Comparison of ENCODE assay signal across 8 cellular contexts in genomic region chr2:177393824-177394614, GRCh38. TPM values are rescaled to one million over a fixed set of nuclear protein-coding genes. Genes with fewer than 3 reads are reported as not detected.
DNase-seq lines count a peak whose midpoint lies in the region; ATAC-seq and TF ChIP-seq lines count a peak whose summit lies in the region.

No MANE protein-coding gene starts in this region.

- H3K4me3 ChIP-seq in cardiac muscle cell (peak overlapping the region; percentile 85), adipocyte (ENCODE audit: low read length) (peak overlapping the region; percentile 91), right lobe of liver (peak overlapping the region; percentile 77 to 92 (median 89))

- H3K36me3 Mint-ChIP-seq in type B pancreatic cell = peaks cover 13% of the 10 kb centered on the region

- no peaks in the 10 kb centered on the region for H3K9me3 Mint-ChIP-seq in type B pancreatic cell

- DNase-seq in cardiac muscle cell (ENCODE audit: low read depth in 1 of 2, low spot score in 1 of 2) (no peak), Right ventricle myocardium inferior (ENCODE audit: missing footprints) (no peak), adipocyte (ENCODE audit: low read depth) (no peak), right lobe of liver (no peak), type B pancreatic cell (ENCODE audit: extremely low spot score, unreplicated experiment) (no peak), MV-4-11 (lab: John Stamatoyannopoulos, UW) (no peak), NCI-H2171 treated with DMSO at 0.1 percent for 48 hours (lab: John Stamatoyannopoulos, UW) (no peak)

- H3K36me3 ChIP-seq in cardiac muscle cell (no peaks in the 10 kb centered on the region), adipocyte (ENCODE audit: control insufficient read depth, insufficient read depth, low read length, severe bottlenecking) (no peaks in the 10 kb centered on the region), right lobe of liver (no peaks in the 10 kb centered on the region)

- H3K27me3 ChIP-seq in cardiac muscle cell = no peaks in the 10 kb centered on the region
- no peaks in the 10 kb centered on the region for H3K27me3 ChIP-seq in adipocyte (replicated peaks; ENCODE audit: control insufficient read depth, insufficient read depth, low read length)
- no peaks in the 10 kb centered on the region for H3K27me3 ChIP-seq in right lobe of liver

- intact Hi-C loops in Right ventricle myocardium inferior (cut with DNase I) = loop anchor here (10.0 kb wide), 1 partner anchor 129 kb away; the partner anchor contains the start of gene NFE2L2
- intact Hi-C loops in right lobe of liver (cut with DNase I) = no loop called here

- ATAC-seq in Right ventricle myocardium inferior (no peak), right lobe of liver (peak; percentile 27 to 45 (median 35)), GM21786 (IDR thresholded peaks at IDR 0.05; ENCODE audit: unreplicated experiment) (no peak)

- H3K27me3 Mint-ChIP-seq in type B pancreatic cell = no peaks in the 10 kb centered on the region

- peak overlapping the region; percentile 90 for H3K9ac ChIP-seq in adipocyte (ENCODE audit: low read length)

- TF ChIP-seq CTCF in cardiac muscle cell (IDR thresholded peaks at IDR 0.05; ENCODE audit: low read depth, low read length) = no peak
- TF ChIP-seq CTCF in right lobe of liver (IDR thresholded peaks at IDR 0.05) = no peak
- no peak for TF ChIP-seq CTCF in type B pancreatic cell (conservative IDR thresholded peaks at IDR 0.05)

- H3K4me1 Mint-ChIP-seq in type B pancreatic cell (ENCODE audit: unreplicated experiment) = peaks cover 49% of the 10 kb centered on the region

- no peak overlapping the region for H3K27ac Mint-ChIP-seq in type B pancreatic cell

- 17% methylated on average over 8 of the region's 8 CpGs for WGBS in right lobe of liver (ENCODE audit: insufficient coverage, low coverage, low lambda C conversion rate, missing lambda C conversion rate)

- peak overlapping the region; percentile 93 for H3K4me3 Mint-ChIP-seq in type B pancreatic cell

- H3K27ac ChIP-seq in cardiac muscle cell (no peak overlapping the region), right lobe of liver (peak overlapping the region in 2 of 3 donors; percentile 61 to 82)

- no peaks in the 10 kb centered on the region for H3K9me3 ChIP-seq in cardiac muscle cell (ENCODE audit: low read depth)
- H3K9me3 ChIP-seq in adipocyte (ENCODE audit: control insufficient read depth, low read length) = no peaks in the 10 kb centered on the region
- H3K9me3 ChIP-seq in right lobe of liver = no peaks in the 10 kb centered on the region

- no peak for TF ChIP-seq POLR2A in right lobe of liver (IDR thresholded peaks at IDR 0.05)

- H3K4me1 ChIP-seq in cardiac muscle cell (ENCODE audit: low read depth) (peaks cover 16% of the 10 kb centered on the region), adipocyte (ENCODE audit: control insufficient read depth, insufficient read depth, low read length) (peaks cover 57% of the 10 kb centered on the region), right lobe of liver (peaks cover 0 to 57% (median 19%) of the 10 kb centered on the region in 4 donors)

RNA-seq across cellular contexts. Expression of gene AGPS, which starts 1.4 kb away (rescaled TPM):
- total RNA-seq in cardiac muscle cell (86.3 and 116 TPM in 2 replicates), Right ventricle myocardium inferior (32.3 TPM), right lobe of liver (10 to 100 TPM; 21.7 to 31.8 (median 26.8) TPM), type B pancreatic cell (ENCODE audit: low replicate concordance) (32.8 and 52.1 TPM in 2 replicates)
- polyA plus RNA-seq in cardiac muscle cell = 13.6 and 24.2 TPM in 2 replicates

Comparison
In these comparisons a context has a peak if more than half of its experiments do, and no peak if none do; other contexts are left out.
1. ATAC-seq: peak in right lobe of liver (4 of 4); none in Right ventricle myocardium inferior (single experiment) and GM21786 (single experiment).
2. Peak in every context shown above with its lines, with median percentiles within 50 percentile points of each other: H3K4me3 ChIP-seq.